ENCODE assay signal across 12 cellular contexts in the genomic region with DNA sequence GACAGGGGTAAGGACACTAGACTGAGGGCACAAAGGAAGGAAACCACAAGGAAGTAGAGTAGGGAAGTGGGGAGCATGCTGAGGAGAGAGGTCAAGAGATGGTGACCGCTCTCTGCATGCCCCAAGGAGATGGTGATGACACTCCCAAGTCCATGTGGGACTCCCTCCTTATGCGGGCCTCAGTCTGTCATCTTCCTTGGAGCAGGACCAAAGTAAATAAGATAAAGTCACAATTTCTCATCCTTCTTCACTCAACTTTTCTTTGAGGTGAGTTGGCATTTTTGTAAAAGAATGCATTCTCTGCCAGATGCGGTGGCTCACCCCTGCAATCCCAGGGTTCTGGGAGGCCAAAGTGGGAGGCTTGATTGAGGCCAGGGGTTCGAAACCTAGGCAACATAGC. TPM values are rescaled to one million over a fixed set of nuclear protein-coding genes. Genes with fewer than 3 reads are reported as not detected.
DNase-seq lines count a peak whose midpoint lies in the region; ATAC-seq and TF ChIP-seq lines count a peak whose summit lies in the region.
"Had no signal": no experiment of that assay in that cellular context is flagged by ENCODE, and none has a peak within 500 bp of the region (broad histone marks: within the 10 kb centered on the region; RNA-seq: fewer than 3 reads in every experiment).

No MANE protein-coding gene starts in this region.

- peaks cover 6% of the 10 kb centered on the region for H3K36me3 Mint-ChIP-seq in activated naive CD8-positive, alpha-beta T cell treated with anti-CD3 and anti-CD28 coated beads, Interleukin-2, amount 50 U/mL, for 24 hours (ENCODE audit: low read depth)
- H3K36me3 Mint-ChIP-seq in natural killer cell: no peaks in the 10 kb centered on the region

- H3K9me3 ChIP-seq in Karpas-422 (ENCODE audit: low read length) (no peaks in the 10 kb centered on the region), HAP-1 (no peaks in the 10 kb centered on the region)
- H3K9me3 ChIP-seq: neutrophil had no signal

- H2AFZ ChIP-seq in Karpas-422 (ENCODE audit: low read length): no peak overlapping the region

- H3K4me2 ChIP-seq in Karpas-422 (ENCODE audit: low read depth, low read length, poor library complexity, severe bottlenecking): peak overlapping the region; percentile 83

- no peaks in the 10 kb centered on the region for H3K27me3 Mint-ChIP-seq in activated naive CD8-positive, alpha-beta T cell treated with anti-CD3 and anti-CD28 coated beads, Interleukin-2, amount 50 U/mL, for 24 hours
- H3K27me3 Mint-ChIP-seq in natural killer cell (ENCODE audit: low read depth in 2 of 2): no peaks in the 10 kb centered on the region

- H3K9me2 ChIP-seq in Karpas-422 (replicated peaks; ENCODE audit: insufficient read depth, low read length): no peaks in the 10 kb centered on the region

- DNase-seq in Caki2 (ENCODE audit: low read depth) (peak; percentile 71), Karpas-422 (no peak), natural killer cell (no peak), DMS 273 treated with DMSO at 0.1 percent for 48 hours (lab: John Stamatoyannopoulos, UW) (no peak), HAP-1 (ENCODE audit: low spot score in 2 of 2) (no peak), NK-92 (lab: John Stamatoyannopoulos, UW; ENCODE audit: unreplicated experiment) (no peak)
- DNase-seq in activated naive CD8-positive, alpha-beta T cell treated with anti-CD3 and anti-CD28 coated beads, Interleukin-2, amount 50 U/mL, for 24 hours: no peak
- DNase-seq: NCI-H1092 treated with DMSO at 0.1 percent for 48 hours, NCI-H524 treated with DMSO at 0.1 percent for 48 hours had no signal

- no peaks in the 10 kb centered on the region for H3K27me3 ChIP-seq in Karpas-422 (ENCODE audit: low read length)
- no peaks in the 10 kb centered on the region for H3K27me3 ChIP-seq in HAP-1 (ENCODE audit: low read depth)
- H3K27me3 ChIP-seq: neutrophil had no signal

- H3K4me3 Mint-ChIP-seq in activated naive CD8-positive, alpha-beta T cell treated with anti-CD3 and anti-CD28 coated beads, Interleukin-2, amount 50 U/mL, for 24 hours: peak overlapping the region; percentile 91
- peak overlapping the region; percentile 99 for H3K4me3 Mint-ChIP-seq in natural killer cell

- H3K9ac ChIP-seq in Karpas-422 (ENCODE audit: low read length): peak overlapping the region; percentile 82; the same call in 1 of the 2 replicates

- no peaks in the 10 kb centered on the region for H4K20me1 ChIP-seq in Karpas-422 (ENCODE audit: insufficient read depth, low read depth, low read length)

- in situ Hi-C loops in Caki2 (cut with HindIII; ENCODE audit: low pct_unique_long_range_greater_than_20kb, low sequenced_read_pairs): no loop called here
- in situ Hi-C loops in HAP-1 (cut with MboI; ENCODE audit: low sequenced_read_pairs): no loop called here

- intact Hi-C loops in natural killer cell (cut with micrococcal nuclease): no loop called here

- peaks cover 30% of the 10 kb centered on the region for H3K4me1 ChIP-seq in Karpas-422 (ENCODE audit: low read length)
- H3K4me1 ChIP-seq in HAP-1: peaks cover 13% of the 10 kb centered on the region

- H3K27ac ChIP-seq in Karpas-422 (ENCODE audit: low read length): no peak overlapping the region
- H3K27ac ChIP-seq: neutrophil, SK-N-MC had no signal

- H3K4me1 Mint-ChIP-seq in activated naive CD8-positive, alpha-beta T cell treated with anti-CD3 and anti-CD28 coated beads, Interleukin-2, amount 50 U/mL, for 24 hours: peaks cover 30% of the 10 kb centered on the region
- H3K4me1 Mint-ChIP-seq in natural killer cell: peaks cover 29% of the 10 kb centered on the region in 2 donors

- peak overlapping the region; percentile 73; the same call in 1 of the 2 replicates for H3K4me3 ChIP-seq in Karpas-422 (ENCODE audit: low read length)
- H3K4me3 ChIP-seq in HAP-1: no peak overlapping the region

- no peak for ATAC-seq in activated naive CD8-positive, alpha-beta T cell treated with anti-CD3 and anti-CD28 coated beads, Interleukin-2, amount 50 U/mL, for 24 hours
- ATAC-seq in natural killer cell: no peak
- no peak for ATAC-seq in GM18873 (IDR thresholded peaks at IDR 0.05; ENCODE audit: low FRiP score, unreplicated experiment)

- TF ChIP-seq CTCF in natural killer cell (IDR thresholded peaks at IDR 0.05): no peak

- H3K79me2 ChIP-seq in Karpas-422 (ENCODE audit: low read length): peaks cover 13% of the 10 kb centered on the region; the same call in 1 of the 2 replicates

- no peaks in the 10 kb centered on the region for H3K9me3 Mint-ChIP-seq in activated naive CD8-positive, alpha-beta T cell treated with anti-CD3 and anti-CD28 coated beads, Interleukin-2, amount 50 U/mL, for 24 hours
- no peaks in the 10 kb centered on the region for H3K9me3 Mint-ChIP-seq in natural killer cell

- no peaks in the 10 kb centered on the region for H3K36me3 ChIP-seq in Karpas-422 (ENCODE audit: insufficient read depth, low read length)
- no peaks in the 10 kb centered on the region; the same call in 1 of the 2 replicates for H3K36me3 ChIP-seq in HAP-1 (replicated peaks)

- H3K27ac Mint-ChIP-seq in activated naive CD8-positive, alpha-beta T cell treated with anti-CD3 and anti-CD28 coated beads, Interleukin-2, amount 50 U/mL, for 24 hours: peak overlapping the region; percentile 89
- peak overlapping the region; percentile 88 to 94 for H3K27ac Mint-ChIP-seq in natural killer cell

RNA-seq across cellular contexts. Expression of gene KANK1, which starts 33.2 kb away (rescaled TPM):
- 64.6 and 67.3 TPM in 2 replicates for total RNA-seq in Caki2 (2014; rRNA removed; shearing (Covaris generic); ENCODE audit: low replicate concordance)
- 78.7 and 82.5 TPM in 2 replicates for total RNA-seq in Karpas-422 (2014; rRNA removed; shearing (Covaris generic); ENCODE audit: low replicate concordance)
- total RNA-seq in natural killer cell: 1 to 10 TPM in 2 of 3 donors, under 1 TPM in 1; 0.85 to 1.5 (median 1.3) TPM

Comparison
In these comparisons a context has a peak if more than half of its experiments do, and no peak if none do; other contexts are left out.
1. RNA of gene KANK1, which starts 33.2 kb away (total RNA-seq): 78.7 to 82.5 TPM in Karpas-422 and 64.6 to 67.3 TPM in Caki2; 0.85 to 1.5 TPM in natural killer cell; every median in the first group is over 10 times any median in the second.